Comparison of ENCODE assay signal across 8 cellular contexts in the genomic region with DNA sequence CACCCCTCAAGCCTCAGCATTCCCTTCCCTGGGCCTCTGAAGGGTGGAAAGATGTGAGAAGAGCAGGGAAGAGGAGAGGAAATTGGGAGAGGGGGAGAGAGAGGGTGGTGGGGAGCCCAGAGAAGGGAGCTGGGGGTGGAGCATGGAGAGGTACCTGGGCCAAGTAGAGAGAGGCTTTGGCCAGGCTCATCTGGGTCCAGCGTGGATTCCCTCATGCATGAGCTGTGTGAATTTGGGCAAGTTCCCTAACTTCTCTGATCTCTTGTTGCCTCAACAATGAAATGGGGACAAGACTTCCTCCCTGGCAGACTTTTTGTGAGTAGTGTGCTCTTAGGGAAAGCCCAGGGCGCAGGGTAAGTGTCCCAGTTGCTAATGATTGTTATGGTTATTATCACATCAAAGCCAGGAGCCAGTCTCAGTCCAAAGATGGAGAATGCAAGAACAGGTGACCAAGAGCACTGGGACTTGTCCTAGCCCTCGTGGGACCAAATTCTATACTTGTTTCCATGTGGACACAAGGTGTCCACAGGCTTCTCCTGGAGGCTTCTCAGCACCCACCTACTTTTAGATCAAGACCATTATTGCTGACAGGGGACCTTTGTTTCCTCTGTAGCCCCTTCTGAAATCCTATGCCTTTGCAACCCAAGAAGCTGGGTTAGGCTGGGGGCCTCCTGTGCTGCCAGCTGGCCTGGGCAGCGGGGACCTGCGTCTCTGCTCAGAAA. TPM values are rescaled to one million over a fixed set of nuclear protein-coding genes. Genes with fewer than 3 reads are reported as not detected.
A peak's percentile ranks its signal among the peaks of the same experiment; 100 is the strongest.
DNase-seq lines count a peak whose midpoint lies in the region; ATAC-seq and TF ChIP-seq lines count a peak whose summit lies in the region.

No MANE protein-coding gene starts in this region.

- ATAC-seq in activated B cell treated with CpG ODN at 0.5 μM for 24 hours (ENCODE audit: low read depth) (no peak), Right ventricle myocardium superior (ENCODE audit: poor library complexity) (peak; percentile 11), sciatic nerve (peak; percentile 23)

- H3K9ac ChIP-seq in neural progenitor cell: no peak overlapping the region

- H3K4me3 Mint-ChIP-seq in Calu3 (ENCODE audit: low read depth, unreplicated experiment) (peak overlapping the region; percentile 39), activated B cell treated with CpG ODN at 0.5 μM for 24 hours (no peak overlapping the region), neural progenitor cell (no peak overlapping the region)

- POLR2A ChIA-PET in activated B cell treated with CpG ODN at 0.5 μM for 24 hours (lab: Charles Lee): interaction anchor here (2.5 kb wide), 1 partner anchor 12 kb away, joined by 21 read pairs; no protein-coding TSS in a partner anchor

- no peak for DNase-seq in Calu3
- DNase-seq in activated B cell treated with CpG ODN at 0.5 μM for 24 hours: no peak
- no peak for DNase-seq in Right ventricle myocardium superior
- DNase-seq in sciatic nerve (ENCODE audit: low spot score): no peak
- no peak for DNase-seq in AG20443 (ENCODE audit: low spot score)
- DNase-seq in GM10266 (ENCODE audit: extremely low spot score): no peak
- DNase-seq in neural progenitor cell (ENCODE audit: low spot score): no peak
- DNase-seq in pons (ENCODE audit: low spot score): no peak

- H2AFZ ChIP-seq in neural progenitor cell (replicated peaks): no peak overlapping the region

- H3K4me1 ChIP-seq in neural progenitor cell: peaks cover 7% of the 10 kb centered on the region

- H3K27ac Mint-ChIP-seq in Calu3 (ENCODE audit: unreplicated experiment) (peak overlapping the region; percentile 92), activated B cell treated with CpG ODN at 0.5 μM for 24 hours (peak overlapping the region; percentile 83), neural progenitor cell (no peak overlapping the region)

- H3F3A ChIP-seq in neural progenitor cell (ENCODE audit: low read depth): no peaks in the 10 kb centered on the region

- CTCF ChIA-PET in Calu3 (lab: Charles Lee) (interaction anchor here (0.6 to 1.7 kb wide), 9 partner anchors 9 to 84 kb away, joined by 3 to 9 read pairs (median 3); no protein-coding TSS in a partner anchor), activated B cell treated with CpG ODN at 0.5 μM for 24 hours (lab: Charles Lee) (interaction anchor here (1.1 to 1.6 kb wide), 2 partner anchors 12 to 13 kb away, joined by 3 to 5 read pairs; no protein-coding TSS in a partner anchor)

- H3K9me3 ChIP-seq in neural progenitor cell (ENCODE audit: low read depth): no peaks in the 10 kb centered on the region

- H3K4me2 ChIP-seq in neural progenitor cell: no peak overlapping the region

- H3K27me3 ChIP-seq in neural progenitor cell: no peaks in the 10 kb centered on the region

- no peaks in the 10 kb centered on the region for H3K79me2 ChIP-seq in neural progenitor cell (ENCODE audit: low read depth)

- no peaks in the 10 kb centered on the region for H4K20me1 ChIP-seq in neural progenitor cell (ENCODE audit: low read depth)

- no peak for TF ChIP-seq CTCF in Calu3 (IDR thresholded peaks at IDR 0.05; ENCODE audit: unreplicated experiment)
- no peak for TF ChIP-seq CTCF in activated B cell treated with CpG ODN at 0.5 μM for 24 hours (IDR thresholded peaks at IDR 0.05)
- TF ChIP-seq CTCF in GM10266 (IDR thresholded peaks at IDR 0.05; ENCODE audit: control insufficient read depth, insufficient read depth, low read depth, missing control alignments): no peak
- TF ChIP-seq CTCF in neural progenitor cell (IDR thresholded peaks at IDR 0.05): no peak

- no TSS peak for BruUV-seq in Calu3 (replicated peaks; lab: Mats Ljungman, UMichigan)

- H3K9me3 Mint-ChIP-seq in Calu3 (ENCODE audit: low read depth, unreplicated experiment): no peaks in the 10 kb centered on the region
- no peaks in the 10 kb centered on the region for H3K9me3 Mint-ChIP-seq in activated B cell treated with CpG ODN at 0.5 μM for 24 hours
- no peaks in the 10 kb centered on the region for H3K9me3 Mint-ChIP-seq in neural progenitor cell

- intact Hi-C loops in Calu3 (cut with micrococcal nuclease; ENCODE audit: unreplicated experiment) (no loop called here), activated B cell treated with CpG ODN at 0.5 μM for 24 hours (cut with micrococcal nuclease) (loop anchor here (1.0 kb wide), 1 partner anchor 12 kb away; no protein-coding TSS in a partner anchor), Right ventricle myocardium superior (cut with DNase I) (no loop called here), sciatic nerve (cut with DNase I) (no loop called here)

- no peak overlapping the region for H3K27ac ChIP-seq in neural progenitor cell

- H3K27me3 Mint-ChIP-seq in Calu3 (ENCODE audit: unreplicated experiment) (no peaks in the 10 kb centered on the region), activated B cell treated with CpG ODN at 0.5 μM for 24 hours (no peaks in the 10 kb centered on the region), neural progenitor cell (ENCODE audit: insufficient read depth, low read depth) (no peaks in the 10 kb centered on the region)

- no peak overlapping the region for H3K4me3 ChIP-seq in neural progenitor cell

- H3K36me3 ChIP-seq in neural progenitor cell: no peaks in the 10 kb centered on the region

- H3K4me1 Mint-ChIP-seq in Calu3 (ENCODE audit: low read depth, unreplicated experiment) (peaks cover 63% of the 10 kb centered on the region), activated B cell treated with CpG ODN at 0.5 μM for 24 hours (peaks cover 35% of the 10 kb centered on the region), neural progenitor cell (peaks cover 22% of the 10 kb centered on the region)

- H3K36me3 Mint-ChIP-seq in Calu3 (ENCODE audit: insufficient read depth, unreplicated experiment) (peaks cover 31% of the 10 kb centered on the region), activated B cell treated with CpG ODN at 0.5 μM for 24 hours (ENCODE audit: low read depth) (no peaks in the 10 kb centered on the region), neural progenitor cell (no peaks in the 10 kb centered on the region)

RNA-seq across cellular contexts. Expression of gene IL6R, which starts 13.9 kb away (rescaled TPM):
- 5.0 and 8.3 TPM in 2 replicates for total RNA-seq in Calu3 (2022)
- 3.3 and 5.1 TPM in 2 replicates for total RNA-seq in activated B cell treated with CpG ODN at 0.5 μM for 24 hours
- total RNA-seq in Right ventricle myocardium superior: 10.3 TPM
- 26.6 TPM for total RNA-seq in sciatic nerve
- total RNA-seq in neural progenitor cell (ENCODE audit: low replicate concordance): 0.09 TPM in 1 of 2 replicates, not detected in the other
